ENCODE assay signal across 20 cellular contexts in the genomic region with DNA sequence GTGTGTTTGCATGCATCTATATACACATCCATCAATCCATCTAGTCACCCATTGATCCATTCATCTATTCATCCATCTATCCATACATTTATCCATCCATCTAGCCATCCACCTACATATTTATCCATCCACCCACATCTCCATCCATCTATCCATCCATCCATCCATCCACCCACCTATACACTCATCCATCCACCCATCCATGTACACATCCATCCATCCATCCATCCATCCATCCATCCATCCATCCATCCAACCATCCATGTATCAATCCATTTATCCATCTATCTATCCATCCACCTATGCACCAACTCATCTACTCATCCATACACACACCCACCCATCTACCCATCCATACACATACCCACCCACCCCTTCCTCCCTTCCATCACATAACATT. TPM values are rescaled to one million over a fixed set of nuclear protein-coding genes. Genes with fewer than 3 reads are reported as not detected.
DNase-seq lines count a peak whose midpoint lies in the region; ATAC-seq, FAIRE-seq and TF ChIP-seq lines count a peak whose summit lies in the region.
"Had no signal": no experiment of that assay in that cellular context is flagged by ENCODE, and none has a peak within 500 bp of the region (broad histone marks: within the 10 kb centered on the region; RNA-seq: fewer than 3 reads in every experiment).

No MANE protein-coding gene starts in this region.

- no peak overlapping the region for H3K4ac ChIP-seq in H1 (replicated peaks; ENCODE audit: insufficient read length, low read depth, low read length)

- no peak overlapping the region for H2BK12ac ChIP-seq in H1 (ENCODE audit: low read depth, low read length)

- no peak overlapping the region for H4K91ac ChIP-seq in H1 (replicated peaks; ENCODE audit: insufficient read length, low read length)

- no peak overlapping the region for H2BK5ac ChIP-seq in H1 (ENCODE audit: low read depth, low read length)

- CTCF ChIA-PET in MCF 10A (lab: Yijun Ruan, JAX), result no interaction called here
- CTCF ChIA-PET in H1 (lab: Charles Lee; ENCODE audit: partially characterized antibody), result interaction anchor here (1.0 kb wide), 1 partner anchor 25 kb away, joined by 3 read pairs; no protein-coding TSS in a partner anchor

- POLR2A ChIA-PET in MCF 10A (lab: Yijun Ruan, JAX) (interaction anchor here (0.7 to 1.3 kb wide), 10 partner anchors 12 to 672 kb away, joined by 3 to 11 read pairs (median 4); a partner anchor contains a TSS), H1 (lab: Charles Lee; ENCODE audit: partially characterized antibody) (no interaction called here)

- no peak overlapping the region for H3K4me3 ChIP-seq in breast epithelium
- no peak overlapping the region for H3K4me3 ChIP-seq in H1 (ENCODE audit: extremely low read depth in 1 of 4, insufficient read depth in 2 of 4, low read depth in 3 of 4, low read length in 4 of 4)
- no peak overlapping the region for H3K4me3 ChIP-seq in neural progenitor cell
- no peak overlapping the region for H3K4me3 ChIP-seq in upper lobe of right lung
- H3K4me3 ChIP-seq: MG63, SJSA1 had no signal

- no TSS peak for BruUV-seq in MCF 10A (replicated peaks; lab: Mats Ljungman, UMichigan)

- peak overlapping the region; percentile 80 to 83 for H3K27ac ChIP-seq in breast epithelium
- H3K27ac ChIP-seq in H1 (ENCODE audit: low read depth, low read length), result no peak overlapping the region
- no peak overlapping the region for H3K27ac ChIP-seq in neural progenitor cell
- peak overlapping the region; percentile 72 for H3K27ac ChIP-seq in upper lobe of right lung
- H3K27ac ChIP-seq: SJSA1 had no signal

- H3K4me3 Mint-ChIP-seq in MCF 10A (ENCODE audit: unreplicated experiment) (no peak overlapping the region), neural progenitor cell (peak overlapping the region; percentile 11)
- H3K4me3 Mint-ChIP-seq: CD4-positive, alpha-beta memory T cell had no signal

- no peak overlapping the region for H2BK120ac ChIP-seq in H1 (replicated peaks; ENCODE audit: low read depth, low read length)

- H4K20me1 ChIP-seq in H1 (replicated peaks in 1 of 2; ENCODE audit: control insufficient read depth in 1 of 2, insufficient read depth in 2 of 2, low read length in 2 of 2) (peaks cover 0 to 3% of the 10 kb centered on the region in 2 experiments), neural progenitor cell (ENCODE audit: low read depth) (no peaks in the 10 kb centered on the region)

- H3K9ac ChIP-seq in H1 (replicated peaks in 1 of 4; ENCODE audit: extremely low read depth in 1 of 4, low read depth in 3 of 4, low read length in 3 of 4), result no peak overlapping the region
- no peak overlapping the region for H3K9ac ChIP-seq in neural progenitor cell

- intact Hi-C loops in breast epithelium (cut with DNase I; ENCODE audit: low total_unique reads) (no loop called here), MCF 10A (cut with micrococcal nuclease) (no loop called here), upper lobe of right lung (cut with DNase I) (no loop called here)

- peak overlapping the region; percentile 95 for H3K56ac ChIP-seq in H1 (replicated peaks; ENCODE audit: insufficient read length, low read depth, low read length)

- no peak for TF ChIP-seq RAD21 in H1 (IDR thresholded peaks at IDR 0.05 in 1 of 2, conservative IDR thresholded peaks at IDR 0.05 in 1 of 2; ENCODE audit: low read depth in 2 of 2, low read length in 2 of 2)

- H3K4me1 ChIP-seq in breast epithelium (peaks cover 0 to 13% of the 10 kb centered on the region in 2 donors), H1 (replicated peaks in 1 of 4; ENCODE audit: control insufficient read depth in 3 of 4, insufficient read depth in 4 of 4, low read length in 3 of 4) (no peaks in the 10 kb centered on the region; a peak in 1 of 7 replicates), neural progenitor cell (peaks cover 7% of the 10 kb centered on the region), upper lobe of right lung (peaks cover 14% of the 10 kb centered on the region)
- H3K4me1 ChIP-seq: BE2C had no signal

- H3K27me3 ChIP-seq in breast epithelium (no peaks in the 10 kb centered on the region), H1 (replicated peaks in 1 of 4; ENCODE audit: control insufficient read depth in 3 of 4, extremely low read depth in 1 of 4, insufficient read depth in 3 of 4, low read length in 3 of 4) (no peaks in the 10 kb centered on the region; a peak in 3 of 7 replicates), neural progenitor cell (no peaks in the 10 kb centered on the region), upper lobe of right lung (no peaks in the 10 kb centered on the region)
- H3K27me3 ChIP-seq: BE2C, MG63 had no signal

- no peaks in the 10 kb centered on the region for H3K79me1 ChIP-seq in H1 (ENCODE audit: low read depth, low read length)

- H4K5ac ChIP-seq in H1 (ENCODE audit: insufficient read length, low read depth, low read length), result no peak overlapping the region

- H3K27ac Mint-ChIP-seq in MCF 10A (ENCODE audit: low read depth, unreplicated experiment), result no peak overlapping the region
- H3K27ac Mint-ChIP-seq in neural progenitor cell, result no peak overlapping the region
- H3K27ac Mint-ChIP-seq: CD4-positive, alpha-beta memory T cell had no signal

- H3K9me3 Mint-ChIP-seq in MCF 10A (ENCODE audit: unreplicated experiment) (peaks cover 7% of the 10 kb centered on the region), neural progenitor cell (no peaks in the 10 kb centered on the region)

- H3K36me3 Mint-ChIP-seq in MCF 10A (ENCODE audit: insufficient read depth, unreplicated experiment) (no peaks in the 10 kb centered on the region), neural progenitor cell (no peaks in the 10 kb centered on the region)
- H3K36me3 Mint-ChIP-seq: CD4-positive, alpha-beta memory T cell had no signal

- H3K4me2 ChIP-seq in H1 (ENCODE audit: insufficient read depth in 1 of 2, low read depth in 2 of 2, low read length in 2 of 2), result no peak overlapping the region
- H3K4me2 ChIP-seq in neural progenitor cell, result no peak overlapping the region

- H3K23ac ChIP-seq in H1 (ENCODE audit: insufficient read length), result no peak overlapping the region

- no peak for FAIRE-seq in H1 (lab: Jason Lieb, UNC)

- no peaks in the 10 kb centered on the region for H3K27me3 Mint-ChIP-seq in MCF 10A (ENCODE audit: insufficient read depth, unreplicated experiment)
- H3K27me3 Mint-ChIP-seq in neural progenitor cell (ENCODE audit: insufficient read depth, low read depth), result peaks cover 4% of the 10 kb centered on the region

- H3K36me3 ChIP-seq in breast epithelium, result no peaks in the 10 kb centered on the region
- H3K36me3 ChIP-seq in H1 (ENCODE audit: control insufficient read depth in 2 of 4, insufficient read depth in 4 of 4, low read length in 3 of 4), result no peaks in the 10 kb centered on the region
- no peaks in the 10 kb centered on the region for H3K36me3 ChIP-seq in neural progenitor cell
- H3K36me3 ChIP-seq in upper lobe of right lung, result no peaks in the 10 kb centered on the region
- H3K36me3 ChIP-seq: BE2C, MG63, SJSA1 had no signal

- TF ChIP-seq CTCF in breast epithelium (IDR thresholded peaks at IDR 0.05) (no peak), MCF 10A (IDR thresholded peaks at IDR 0.05; ENCODE audit: unreplicated experiment) (no peak), H1 (IDR thresholded peaks at IDR 0.05; ENCODE audit: control extremely low read depth in 1 of 3, insufficient read depth in 1 of 3, low read depth in 1 of 3, low read length in 3 of 3) (no peak), neural progenitor cell (IDR thresholded peaks at IDR 0.05) (no peak), upper lobe of right lung (IDR thresholded peaks at IDR 0.05) (no peak)

- H3K79me2 ChIP-seq in H1 (ENCODE audit: control insufficient read depth in 1 of 2, insufficient read depth in 2 of 2, low read length in 2 of 2) (no peaks in the 10 kb centered on the region), neural progenitor cell (ENCODE audit: low read depth) (no peaks in the 10 kb centered on the region)

- no peak for TF ChIP-seq EP300 in H1 (IDR thresholded peaks at IDR 0.05; ENCODE audit: borderline replicate concordance in 1 of 2, low read depth in 2 of 2, low read length in 2 of 2)

- no peak overlapping the region for H2AK5ac ChIP-seq in H1 (ENCODE audit: low read depth, low read length)

- DNase-seq in breast epithelium (ENCODE audit: low spot score in 2 of 2), result no peak
- DNase-seq in MCF 10A (ENCODE audit: unreplicated experiment), result no peak
- no peak for DNase-seq in H1 (ENCODE audit: low read depth in 1 of 2, low spot score in 2 of 2)
- no peak for DNase-seq in neural progenitor cell (ENCODE audit: low spot score)
- DNase-seq in upper lobe of right lung, result no peak
- no peak for DNase-seq in activated gamma-delta T cell treated with Interleukin-2 at 50 U/mL for 16 hours
- no peak for DNase-seq in NCI-H446 treated with DMSO at 0.1 percent for 48 hours (lab: John Stamatoyannopoulos, UW)
- no peak for DNase-seq in activated effector memory CD4-positive, alpha-beta T cell treated with Interleukin-2 at 50 U/mL for 16 hours
- DNase-seq: 8988T; BE2C; CD4-positive, alpha-beta memory T cell; GOT3; MG63; NCI-H1092; NCI-H146; NCI-H2107; NCI-H69; NK-92 treated with Interleukin-12 subunit alpha and Interleukin-12 subunit beta, amount 100 ng/mL, for 24 hours; OCI-M1 had no signal

- no peak overlapping the region for H3K14ac ChIP-seq in H1 (ENCODE audit: insufficient read length)

- H3K9me3 ChIP-seq in breast epithelium (no peaks in the 10 kb centered on the region), H1 (ENCODE audit: insufficient read depth in 2 of 2, low read depth in 1 of 2, low read length in 1 of 2) (no peaks in the 10 kb centered on the region), neural progenitor cell (ENCODE audit: low read depth) (no peaks in the 10 kb centered on the region), upper lobe of right lung (no peaks in the 10 kb centered on the region)
- H3K9me3 ChIP-seq: BE2C, MG63, SJSA1 had no signal

- H2BK20ac ChIP-seq in H1 (ENCODE audit: low read length), result no peak overlapping the region

- peaks cover 18% of the 10 kb centered on the region for H3K4me1 Mint-ChIP-seq in MCF 10A (ENCODE audit: insufficient read depth, unreplicated experiment)
- peaks cover 6% of the 10 kb centered on the region for H3K4me1 Mint-ChIP-seq in neural progenitor cell

- no peak overlapping the region for H2BK15ac ChIP-seq in H1 (ENCODE audit: low read length)

- no peak overlapping the region for H2AFZ ChIP-seq in H1 (ENCODE audit: low read length)
- H2AFZ ChIP-seq in neural progenitor cell (replicated peaks), result no peak overlapping the region

- peaks cover 17% of the 10 kb centered on the region for H3K23me2 ChIP-seq in H1 (ENCODE audit: low read depth, low read length)

- no peaks in the 10 kb centered on the region for H3F3A ChIP-seq in neural progenitor cell (ENCODE audit: low read depth)

- H4K8ac ChIP-seq in H1 (ENCODE audit: extremely low read depth, insufficient read depth, low read length), result no peak overlapping the region

- no peak for ATAC-seq in upper lobe of right lung

- H3K18ac ChIP-seq in H1 (ENCODE audit: extremely low read depth, low read length), result no peak overlapping the region

- no peak for TF ChIP-seq POLR2A in breast epithelium (IDR thresholded peaks at IDR 0.05)
- TF ChIP-seq POLR2A in H1 (IDR thresholded peaks at IDR 0.05; ENCODE audit: control extremely low read depth in 1 of 2, low read depth in 2 of 2, low read length in 2 of 2), result no peak

RNA-seq across cellular contexts. Expression of a gene that starts 18.8 kb away (rescaled TPM):
- total RNA-seq in breast epithelium, result 10 to 100 TPM in 2 of 3 donors, 1 to 10 TPM in 1; 2.8 to 22.0 (median 18.7) TPM
- 0.49 TPM in 1 of 2 replicates, not detected in the other for total RNA-seq in MCF 10A (2022)
- total RNA-seq in H1 (2021; fragmentation: NEBNext Ultra II Directional; extraction: Animal tissue kit (Norgen Biotek cat#: 25700)), result 0.67 and 0.86 TPM in 2 replicates
- 0.44 and 1.0 TPM in 2 replicates for polyA plus RNA-seq in H1 (2011; rRNA removed)
- 0.50 TPM for polyA plus RNA-seq in H1 (2011; cell fraction: cytosol; rRNA removed)
- 2.3 TPM for polyA plus RNA-seq in H1 (2011; cell fraction: nucleus; rRNA removed)
- polyA plus RNA-seq in H1 (2012, experiment 1 of 2), result 0.47 to 1.2 TPM (median 0.68 TPM) in 3 of 4 replicates, not detected in the other
- 0.20 TPM for polyA plus RNA-seq in H1 (2012, experiment 2 of 2)
- polyA plus RNA-seq in H1 (2013, experiment 1 of 2), result 0.36 TPM
- 0.35 TPM for polyA plus RNA-seq in H1 (2013, experiment 2 of 2)
- polyA minus RNA-seq in H1 (2011; rRNA and poly(A)+ RNA removed), result 0.16 and 0.24 TPM in 2 replicates
- polyA minus RNA-seq in H1 (2011; cell fraction: cytosol; rRNA and poly(A)+ RNA removed), result 0.44 TPM
- polyA minus RNA-seq in H1 (2011; cell fraction: nucleus; rRNA and poly(A)+ RNA removed), result 2.0 TPM
- not detected in 2 replicates for total RNA-seq in neural progenitor cell (ENCODE audit: low replicate concordance)
- 0.23 TPM for total RNA-seq in upper lobe of right lung
- total RNA-seq: CD4-positive, alpha-beta memory T cell had no signal
- polyA plus RNA-seq: CD4-positive, alpha-beta memory T cell had no signal

Comparison
In these comparisons a context has a peak if more than half of its experiments do, and no peak if none do; other contexts are left out.
1. H3K27ac ChIP-seq: peak in breast epithelium (2 of 2) and upper lobe of right lung (single experiment); none in H1 (single experiment) and neural progenitor cell (single experiment).